Comparison of ENCODE assay signal across 17 cellular contexts in genomic region chr4:110074570-110074969, GRCh38.
DNase-seq lines count a peak whose midpoint lies in the region; ATAC-seq and TF ChIP-seq lines count a peak whose summit lies in the region.
"Had no signal": no experiment of that assay in that cellular context is flagged by ENCODE, and none has a peak within 500 bp of the region (broad histone marks: within the 10 kb centered on the region; RNA-seq: fewer than 3 reads in every experiment).

No MANE protein-coding gene starts in this region.

- no peak overlapping the region for H3K4me3 ChIP-seq in Loucy (ENCODE audit: low read length, poor library complexity, severe bottlenecking)
- no peak overlapping the region for H3K4me3 ChIP-seq in mucosa of descending colon
- H3K4me3 ChIP-seq in subcutaneous abdominal adipose tissue (ENCODE audit: low read depth in 1 of 5, low read length in 5 of 5) = no peak overlapping the region
- H3K4me3 ChIP-seq: BLaER1 had no signal

- no peaks in the 10 kb centered on the region for H3K9me2 ChIP-seq in Loucy (replicated peaks; ENCODE audit: low read depth, low read length)

- H3K27ac ChIP-seq in subcutaneous abdominal adipose tissue (ENCODE audit: low read depth, low read length) = peak overlapping the region; percentile 77
- H3K27ac ChIP-seq: BLaER1 had no signal

- peaks cover 4% of the 10 kb centered on the region; the same call in 1 of the 2 replicates for H3F3A ChIP-seq in Loucy (ENCODE audit: low read depth)

- H3K4me1 Mint-ChIP-seq in T-helper 17 cell = peaks cover 4% of the 10 kb centered on the region
- no peaks in the 10 kb centered on the region for H3K4me1 Mint-ChIP-seq in activated T-helper 17 cell treated with anti-CD3 and anti-CD28 coated beads, Interleukin-2, amount 50 U/mL, for 72 hours
- H3K4me1 Mint-ChIP-seq: B cell had no signal

- intact Hi-C loops in mucosa of descending colon (cut with DNase I, micrococcal nuclease) = no loop called here

- H3K79me2 ChIP-seq in Loucy (ENCODE audit: insufficient read depth, low read length) = no peaks in the 10 kb centered on the region; the same call in 1 of the 2 replicates

- H3K9me3 ChIP-seq in Loucy (ENCODE audit: insufficient read depth, low read depth, low read length) = no peaks in the 10 kb centered on the region
- peaks cover 2% of the 10 kb centered on the region for H3K9me3 ChIP-seq in T-helper 17 cell (ENCODE audit: control insufficient read depth, low read length, poor library complexity, severe bottlenecking)
- H3K9me3 ChIP-seq in mucosa of descending colon = no peaks in the 10 kb centered on the region
- no peaks in the 10 kb centered on the region for H3K9me3 ChIP-seq in subcutaneous abdominal adipose tissue (ENCODE audit: control insufficient read depth in 5 of 5, low read length in 5 of 5)

- no peak for ATAC-seq in T-helper 17 cell
- peak; percentile 96 for ATAC-seq in mucosa of descending colon
- ATAC-seq in activated CD4-positive, CD25-positive, alpha-beta regulatory T cell treated with anti-CD3 and anti-CD28 coated beads, Interleukin-2, amount 50 U/mL, for 24 hours = no peak
- ATAC-seq in activated T-helper 17 cell treated with anti-CD3 and anti-CD28 coated beads, Interleukin-2, amount 50 U/mL, for 72 hours (replicated peaks) = no peak

- TF ChIP-seq CTCF in Loucy (conservative IDR thresholded peaks at IDR 0.05; ENCODE audit: low read length) (no peak), mucosa of descending colon (IDR thresholded peaks at IDR 0.05) (no peak)

- H3K27ac Mint-ChIP-seq in T-helper 17 cell = peak overlapping the region; percentile 29
- no peak overlapping the region for H3K27ac Mint-ChIP-seq in activated T-helper 17 cell treated with anti-CD3 and anti-CD28 coated beads, Interleukin-2, amount 50 U/mL, for 72 hours
- H3K27ac Mint-ChIP-seq: B cell; CD4-positive, alpha-beta memory T cell had no signal

- H3K9me3 Mint-ChIP-seq in activated T-helper 17 cell treated with anti-CD3 and anti-CD28 coated beads, Interleukin-2, amount 50 U/mL, for 72 hours = peaks cover 3% of the 10 kb centered on the region

- H2AFZ ChIP-seq in Loucy (ENCODE audit: low read length) = no peak overlapping the region

- H3K4me2 ChIP-seq in Loucy (ENCODE audit: low read depth, low read length, poor library complexity, severe bottlenecking) = peak overlapping the region; percentile 42
- H3K4me2 ChIP-seq: BLaER1 had no signal

- no peaks in the 10 kb centered on the region for H3K27me3 Mint-ChIP-seq in T-helper 17 cell
- H3K27me3 Mint-ChIP-seq in activated T-helper 17 cell treated with anti-CD3 and anti-CD28 coated beads, Interleukin-2, amount 50 U/mL, for 72 hours = no peaks in the 10 kb centered on the region
- H3K27me3 Mint-ChIP-seq: B cell had no signal

- H3K4me1 ChIP-seq in Loucy (ENCODE audit: insufficient read depth, low read length, poor library complexity, severe bottlenecking) = peaks cover 27% of the 10 kb centered on the region
- peaks cover 4% of the 10 kb centered on the region for H3K4me1 ChIP-seq in mucosa of descending colon (ENCODE audit: low read depth)
- peaks cover 0 to 24% (median 0%) of the 10 kb centered on the region in 5 donors for H3K4me1 ChIP-seq in subcutaneous abdominal adipose tissue (ENCODE audit: control insufficient read depth in 5 of 5, insufficient read depth in 5 of 5, low read length in 5 of 5)
- H3K4me1 ChIP-seq: BLaER1 had no signal

- H3K36me3 ChIP-seq in Loucy (ENCODE audit: insufficient read depth, low read length) = peaks cover 28% of the 10 kb centered on the region; the same call in 1 of the 2 replicates
- no peaks in the 10 kb centered on the region for H3K36me3 ChIP-seq in mucosa of descending colon (ENCODE audit: low read depth)
- peaks cover 0 to 2% (median 0%) of the 10 kb centered on the region in 5 donors for H3K36me3 ChIP-seq in subcutaneous abdominal adipose tissue (ENCODE audit: control insufficient read depth in 5 of 5, insufficient read depth in 5 of 5, low read length in 5 of 5)

- DNase-seq in T-helper 17 cell (no peak), mucosa of descending colon (no peak), cortex of kidney (lab: John Stamatoyannopoulos, UW) (no peak), C1 segment of cervical spinal cord (lab: John Stamatoyannopoulos, UW) (no peak)
- DNase-seq: Calu3; CD4-positive, alpha-beta memory T cell; COR-L47; DMS53; DMS79 treated with DMSO at 0.1 percent for 48 hours; H7; HCEC 1CT had no signal

- no peak overlapping the region for H3K4me3 Mint-ChIP-seq in T-helper 17 cell
- H3K4me3 Mint-ChIP-seq in activated T-helper 17 cell treated with anti-CD3 and anti-CD28 coated beads, Interleukin-2, amount 50 U/mL, for 72 hours = no peak overlapping the region
- H3K4me3 Mint-ChIP-seq: B cell; CD4-positive, alpha-beta memory T cell had no signal

- no peaks in the 10 kb centered on the region for H3K27me3 ChIP-seq in Loucy (ENCODE audit: insufficient read depth, low read length, poor library complexity, severe bottlenecking)
- no peaks in the 10 kb centered on the region for H3K27me3 ChIP-seq in subcutaneous abdominal adipose tissue (ENCODE audit: control insufficient read depth in 5 of 5, insufficient read depth in 4 of 5, low read length in 5 of 5)
- H3K27me3 ChIP-seq: BLaER1 had no signal

- H3K9ac ChIP-seq in Loucy (ENCODE audit: low read depth, low read length, poor library complexity, severe bottlenecking) (no peak overlapping the region), subcutaneous abdominal adipose tissue (ENCODE audit: low read length in 5 of 5) (no peak overlapping the region)
- H3K9ac ChIP-seq: BLaER1 had no signal

- no peaks in the 10 kb centered on the region for H4K20me1 ChIP-seq in Loucy (ENCODE audit: insufficient read depth, low read length, poor library complexity, severe bottlenecking)
- H4K20me1 ChIP-seq: BLaER1 had no signal

- no peaks in the 10 kb centered on the region for H3K36me3 Mint-ChIP-seq in T-helper 17 cell (ENCODE audit: low read depth)
- no peaks in the 10 kb centered on the region for H3K36me3 Mint-ChIP-seq in activated T-helper 17 cell treated with anti-CD3 and anti-CD28 coated beads, Interleukin-2, amount 50 U/mL, for 72 hours (ENCODE audit: low read depth)
